Comparison of ENCODE assay signal across 13 cellular contexts in genomic region chr15:28960979-28961378, GRCh38.
DNase-seq lines count a peak whose midpoint lies in the region; ATAC-seq and TF ChIP-seq lines count a peak whose summit lies in the region.
"Had no signal": no experiment of that assay in that cellular context is flagged by ENCODE, and none has a peak within 500 bp of the region (broad histone marks: within the 10 kb centered on the region; RNA-seq: fewer than 3 reads in every experiment).

No MANE protein-coding gene starts in this region.

- no peak overlapping the region for H3K4me2 ChIP-seq in mammary epithelial cell (ENCODE audit: insufficient read depth, low read depth, low read length)

- no peak overlapping the region for H2AFZ ChIP-seq in mammary epithelial cell (ENCODE audit: low read depth, low read length)

- no TSS peak for BruUV-seq in mammary epithelial cell (replicated peaks; lab: Mats Ljungman, UMichigan)
- BruUV-seq in Caco-2 (replicated peaks; lab: Mats Ljungman, UMichigan) = no TSS peak

- H3K4me1 ChIP-seq in mammary epithelial cell (ENCODE audit: insufficient read depth, low read length) (no peaks in the 10 kb centered on the region), Caco-2 (no peaks in the 10 kb centered on the region)
- peaks cover 0 to under 1% of the 10 kb centered on the region in 2 donors for H3K4me1 ChIP-seq in naive thymus-derived CD4-positive, alpha-beta T cell (ENCODE audit: control insufficient read depth in 2 of 2, insufficient read depth in 2 of 2, low read length in 2 of 2)

- peaks cover 0 to 28% (median 13%) of the 10 kb centered on the region in 5 donors for H3K36me3 Mint-ChIP-seq in naive thymus-derived CD4-positive, alpha-beta T cell
- H3K36me3 Mint-ChIP-seq in Caco-2 (ENCODE audit: insufficient read depth, unreplicated experiment) = no peaks in the 10 kb centered on the region

- H3K27me3 ChIP-seq in mammary epithelial cell (ENCODE audit: insufficient read depth, low read length) = no peaks in the 10 kb centered on the region
- H3K27me3 ChIP-seq in naive thymus-derived CD4-positive, alpha-beta T cell (ENCODE audit: control insufficient read depth in 2 of 2, insufficient read depth in 2 of 2, low read length in 2 of 2) = no peaks in the 10 kb centered on the region
- no peaks in the 10 kb centered on the region for H3K27me3 ChIP-seq in Caco-2 (replicated peaks; ENCODE audit: control insufficient read depth, insufficient read depth, low read length)

- H3K9me3 ChIP-seq in mammary epithelial cell (replicated peaks; ENCODE audit: insufficient read depth, low read length) (peaks cover 33% of the 10 kb centered on the region), Caco-2 (no peaks in the 10 kb centered on the region)
- no peaks in the 10 kb centered on the region for H3K9me3 ChIP-seq in naive thymus-derived CD4-positive, alpha-beta T cell (ENCODE audit: control insufficient read depth in 2 of 3, low read length in 3 of 3)

- WGBS in mammary epithelial cell (ENCODE audit: low coverage, missing lambda C conversion rate) = 71% methylated on average over 5 of the region's 9 CpGs

- H4K20me1 ChIP-seq in mammary epithelial cell (ENCODE audit: insufficient read depth, low read length) = no peaks in the 10 kb centered on the region

- no peak overlapping the region for H3K27ac ChIP-seq in mammary epithelial cell (ENCODE audit: insufficient read depth, low read depth, low read length)
- no peak overlapping the region for H3K27ac ChIP-seq in naive thymus-derived CD4-positive, alpha-beta T cell (ENCODE audit: low read depth, low read length)

- H3K36me3 ChIP-seq in mammary epithelial cell (ENCODE audit: insufficient read depth, low read length) (no peaks in the 10 kb centered on the region), Caco-2 (ENCODE audit: control insufficient read depth, insufficient read depth, low read length) (no peaks in the 10 kb centered on the region)
- H3K36me3 ChIP-seq in naive thymus-derived CD4-positive, alpha-beta T cell (ENCODE audit: control insufficient read depth in 2 of 3, insufficient read depth in 3 of 3, low read length in 3 of 3) = peaks cover 0 to 6% (median 0%) of the 10 kb centered on the region in 3 experiments

- dilution Hi-C loops in mammary epithelial cell (cut with HindIII; ENCODE audit: low sequenced_read_pairs) = no loop called here

- POLR2A ChIA-PET in naive thymus-derived CD4-positive, alpha-beta T cell (lab: Charles Lee) = no interaction called here
- POLR2A ChIA-PET in Caco-2 (lab: Charles Lee) = no interaction called here

- H3K27ac Mint-ChIP-seq in naive thymus-derived CD4-positive, alpha-beta T cell = peak overlapping the region in 6 of 9 donors; percentile 25 to 86 (median 60)
- no peak overlapping the region for H3K27ac Mint-ChIP-seq in Caco-2 (ENCODE audit: unreplicated experiment)

- intact Hi-C loops in mammary epithelial cell (cut with micrococcal nuclease) (no loop called here), Caco-2 (cut with micrococcal nuclease; ENCODE audit: unreplicated experiment) (no loop called here)
- intact Hi-C loops in naive thymus-derived CD4-positive, alpha-beta T cell (cut with micrococcal nuclease) = no loop called here

- H3K27me3 Mint-ChIP-seq in naive thymus-derived CD4-positive, alpha-beta T cell = no peaks in the 10 kb centered on the region
- H3K27me3 Mint-ChIP-seq in Caco-2 (ENCODE audit: insufficient read depth, unreplicated experiment) = peaks cover 6% of the 10 kb centered on the region

- TF ChIP-seq CTCF in mammary epithelial cell (conservative IDR thresholded peaks at IDR 0.05 in 1 of 2, IDR thresholded peaks at IDR 0.05 in 1 of 2; ENCODE audit: extremely low read depth in 1 of 2, insufficient read depth in 1 of 2, low read depth in 1 of 2, low read length in 2 of 2) = no peak
- no peak for TF ChIP-seq CTCF in Caco-2 (IDR thresholded peaks at IDR 0.05; ENCODE audit: insufficient read depth in 1 of 2, low read depth in 1 of 2, low read length in 1 of 2, severe bottlenecking in 1 of 2, unreplicated experiment in 1 of 2)

- ATAC-seq in naive thymus-derived CD4-positive, alpha-beta T cell = no peak

- CTCF ChIA-PET in mammary epithelial cell (lab: Charles Lee; ENCODE audit: low non-redundant PET) = no interaction called here
- CTCF ChIA-PET in naive thymus-derived CD4-positive, alpha-beta T cell (lab: Charles Lee) = no interaction called here
- CTCF ChIA-PET in Caco-2 (lab: Charles Lee) = no interaction called here

- DNase-seq in H4 (ENCODE audit: low spot score) = peak; percentile 72
- DNase-seq in M059J (ENCODE audit: low read depth) = peak; percentile 94
- peak; percentile 73 for DNase-seq in mammary epithelial cell
- no peak for DNase-seq in naive thymus-derived CD4-positive, alpha-beta T cell
- DNase-seq in Caco-2 = no peak
- DNase-seq in DMS79 treated with DMSO at 0.1 percent for 48 hours (lab: John Stamatoyannopoulos, UW) = no peak
- no peak for DNase-seq in SIG-M5 (lab: John Stamatoyannopoulos, UW)
- DNase-seq: activated CD4-positive, alpha-beta T cell treated with anti-CD3 and anti-CD28 coated beads, Interleukin-2, amount 50 U/mL, for 48 hours; amniotic stem cell; DMS79; NCI-H146; stimulated activated naive CD4-positive, alpha-beta T cell treated with Interleukin-2 at 50 U/mL for 16 hours had no signal

- in situ Hi-C loops in mammary epithelial cell (cut with MboI; ENCODE audit: low sequenced_read_pairs in 2 of 2) = no loop called here

- H3K4me1 Mint-ChIP-seq in naive thymus-derived CD4-positive, alpha-beta T cell = peaks cover 0 to 71% (median 56%) of the 10 kb centered on the region in 7 donors
- H3K4me1 Mint-ChIP-seq in Caco-2 (ENCODE audit: low read depth, unreplicated experiment) = no peaks in the 10 kb centered on the region

- peaks cover 0 to 2% (median 0%) of the 10 kb centered on the region in 11 donors for H3K9me3 Mint-ChIP-seq in naive thymus-derived CD4-positive, alpha-beta T cell
- H3K9me3 Mint-ChIP-seq in Caco-2 (ENCODE audit: unreplicated experiment) = no peaks in the 10 kb centered on the region

- no peak overlapping the region for H3K9ac ChIP-seq in mammary epithelial cell (ENCODE audit: insufficient read depth, low read length)

- H3K4me3 ChIP-seq in mammary epithelial cell (replicated peaks in 1 of 3; ENCODE audit: insufficient read depth in 1 of 3, low read depth in 2 of 3, low read length in 3 of 3) (no peak overlapping the region), Caco-2 (ENCODE audit: low read depth, low read length) (no peak overlapping the region)
- no peak overlapping the region for H3K4me3 ChIP-seq in naive thymus-derived CD4-positive, alpha-beta T cell (ENCODE audit: low read length)

- no peaks in the 10 kb centered on the region for H3K79me2 ChIP-seq in mammary epithelial cell (ENCODE audit: insufficient read depth, low read length)

- no peak overlapping the region for H3K4me3 Mint-ChIP-seq in naive thymus-derived CD4-positive, alpha-beta T cell
- no peak overlapping the region for H3K4me3 Mint-ChIP-seq in Caco-2 (ENCODE audit: unreplicated experiment)
- H3K4me3 Mint-ChIP-seq: neural crest cell had no signal

Comparison
In these comparisons a context has a peak if more than half of its experiments do, and no peak if none do; other contexts are left out.
1. DNase-seq: peak in H4 (single experiment), M059J (single experiment) and mammary epithelial cell (single experiment); none in naive thymus-derived CD4-positive, alpha-beta T cell (0 of 9), Caco-2 (0 of 2), DMS79 treated with DMSO at 0.1 percent for 48 hours (single experiment) and SIG-M5 (single experiment).